In the genomic region with DNA sequence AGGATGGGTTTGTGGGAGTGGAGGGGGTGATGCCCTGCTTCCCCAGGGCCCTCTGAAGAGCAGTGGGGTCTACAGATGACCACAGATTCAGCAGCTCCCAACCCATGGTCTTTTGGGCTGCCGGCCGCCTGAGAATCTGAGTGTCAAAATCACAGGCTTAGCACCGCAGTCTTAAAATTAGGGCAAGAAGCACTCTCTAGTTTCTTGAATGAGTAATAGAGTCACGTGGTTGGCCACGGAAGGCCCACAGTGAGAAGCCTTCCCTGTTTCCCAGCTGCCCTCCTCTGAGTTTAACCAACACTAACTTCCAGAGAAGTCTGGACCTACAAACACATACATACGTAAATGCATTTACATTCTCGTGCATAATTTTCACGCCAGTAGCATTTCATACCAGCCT, we compare ENCODE assay signal across 22 cellular contexts. TPM values are rescaled to one million over a fixed set of nuclear protein-coding genes. Genes with fewer than 3 reads are reported as not detected.
DNase-seq lines count a peak whose midpoint lies in the region; FAIRE-seq and TF ChIP-seq lines count a peak whose summit lies in the region.
"Had no signal": no experiment of that assay in that cellular context is flagged by ENCODE, and none has a peak within 500 bp of the region (broad histone marks: within the 10 kb centered on the region; RNA-seq: fewer than 3 reads in every experiment).

No MANE protein-coding gene starts in this region.

- no peak overlapping the region for H3K4me2 ChIP-seq in astrocyte (ENCODE audit: low read length)

- H3K27me3 Mint-ChIP-seq in astrocyte (ENCODE audit: low read depth, unreplicated experiment) (no peaks in the 10 kb centered on the region), neural crest cell (ENCODE audit: low read depth) (peaks cover 2% of the 10 kb centered on the region)
- H3K27me3 Mint-ChIP-seq: activated B cell treated with CpG ODN at 0.5 μM for 24 hours; CD8-positive, alpha-beta memory T cell had no signal

- H3K27ac ChIP-seq in astrocyte (ENCODE audit: low read depth, low read length): no peak overlapping the region
- H3K27ac ChIP-seq: esophagus muscularis mucosa, parathyroid adenoma, stomach, upper lobe of left lung had no signal

- H3K36me3 ChIP-seq in astrocyte (ENCODE audit: insufficient read depth, low read length): peaks cover 13% of the 10 kb centered on the region

- H3K27me3 ChIP-seq in astrocyte (ENCODE audit: insufficient read depth, low read length): no peaks in the 10 kb centered on the region
- H3K27me3 ChIP-seq: esophagus muscularis mucosa, stomach, upper lobe of left lung had no signal

- H3K9ac ChIP-seq in astrocyte (ENCODE audit: low read length): no peak overlapping the region
- H3K9ac ChIP-seq: parathyroid adenoma had no signal

- H3K4me1 Mint-ChIP-seq in astrocyte (ENCODE audit: low read depth, unreplicated experiment) (peaks cover 6% of the 10 kb centered on the region), neural crest cell (peaks cover 30% of the 10 kb centered on the region)

- H3K4me3 Mint-ChIP-seq in astrocyte (ENCODE audit: unreplicated experiment) (no peak overlapping the region), neural crest cell (peak overlapping the region; percentile 59)
- H3K4me3 Mint-ChIP-seq: activated B cell treated with CpG ODN at 0.5 μM for 24 hours had no signal

- H3K27ac Mint-ChIP-seq in astrocyte (ENCODE audit: unreplicated experiment) (peak overlapping the region; percentile 47), neural crest cell (ENCODE audit: unreplicated experiment) (no peak overlapping the region)
- H3K27ac Mint-ChIP-seq: activated B cell treated with CpG ODN at 0.5 μM for 24 hours, nephron had no signal

- no peak overlapping the region for H2AFZ ChIP-seq in astrocyte (ENCODE audit: low read depth, low read length)
- H2AFZ ChIP-seq: parathyroid adenoma had no signal

- H3K9me3 ChIP-seq in astrocyte (ENCODE audit: insufficient read depth, low read depth, low read length): no peaks in the 10 kb centered on the region
- H3K9me3 ChIP-seq: esophagus muscularis mucosa, stomach, upper lobe of left lung had no signal

- H3K79me2 ChIP-seq in astrocyte (ENCODE audit: insufficient read depth, low read length): peaks cover 57% of the 10 kb centered on the region

- no peak for TF ChIP-seq CTCF in astrocyte (IDR thresholded peaks at IDR 0.05; ENCODE audit: insufficient read depth, low read depth, low read length)
- no peak for TF ChIP-seq CTCF in neural crest cell (conservative IDR thresholded peaks at IDR 0.05)

- DNase-seq in GM03348 (ENCODE audit: low spot score) (peak; percentile 38), LHCN-M2 (ENCODE audit: low read depth) (peak; percentile 20), astrocyte (ENCODE audit: low read depth) (no peak), neural crest cell (ENCODE audit: low read depth, low spot score) (no peak), CD1c-positive myeloid dendritic cell (ENCODE audit: extremely low spot score) (no peak), LoVo (ENCODE audit: low spot score) (no peak), NCI-H1930 (lab: John Stamatoyannopoulos, UW) (no peak)
- DNase-seq in stimulated activated CD4-positive, alpha-beta T cell treated with anti-CD3 and anti-CD28 coated beads, Interleukin-2, amount 100 ng/mL, for 24 hours: no peak
- DNase-seq: activated B cell treated with CpG ODN at 0.5 μM for 24 hours; activated gamma-delta T cell; CD8-positive, alpha-beta memory T cell; effector CD4-positive, alpha-beta T cell; islet precursor cell; Kasumi-1; midbrain; NCI-H446; stomach; SW 1271 had no signal

- no peak overlapping the region for H3K4me3 ChIP-seq in astrocyte (ENCODE audit: insufficient read depth, low read depth, low read length)
- H3K4me3 ChIP-seq: esophagus muscularis mucosa, stomach, upper lobe of left lung had no signal

- H3K9me3 Mint-ChIP-seq in astrocyte (ENCODE audit: unreplicated experiment) (no peaks in the 10 kb centered on the region), neural crest cell (no peaks in the 10 kb centered on the region)
- H3K9me3 Mint-ChIP-seq: activated B cell treated with CpG ODN at 0.5 μM for 24 hours; CD8-positive, alpha-beta memory T cell; nephron had no signal

- peaks cover 18% of the 10 kb centered on the region for H3K4me1 ChIP-seq in astrocyte (ENCODE audit: insufficient read depth, low read length)

- no peak for FAIRE-seq in astrocyte (lab: Jason Lieb, UNC)

- H3K36me3 Mint-ChIP-seq in astrocyte (ENCODE audit: low read depth, unreplicated experiment) (peaks cover 13% of the 10 kb centered on the region), neural crest cell (ENCODE audit: low read depth) (peaks cover 11% of the 10 kb centered on the region)

- peaks cover 78% of the 10 kb centered on the region for H4K20me1 ChIP-seq in astrocyte (ENCODE audit: insufficient read depth, low read length)

RNA-seq across cellular contexts. Expression of a gene that starts 5.2 kb away (rescaled TPM):
- total RNA-seq in LHCN-M2 (2014; rRNA removed) (342 and 345 TPM in 2 replicates), astrocyte (215 and 235 TPM in 2 replicates), neural crest cell (454 and 470 TPM in 2 replicates)
- 229 TPM for polyA plus RNA-seq in LHCN-M2 (2012)

RNA-seq across cellular contexts. Expression of a gene that starts 7.1 kb away (rescaled TPM):
- total RNA-seq in LHCN-M2 (2014; rRNA removed) (1.2 TPM in 2 replicates), astrocyte (0.65 and 1.6 TPM in 2 replicates), neural crest cell (11.8 TPM in 2 replicates)
- 0.21 TPM for polyA plus RNA-seq in LHCN-M2 (2012)

RNA-seq across cellular contexts. Expression of a gene that starts 8.6 kb away (rescaled TPM):
- 0.90 and 2.5 TPM in 2 replicates for total RNA-seq in LHCN-M2 (2014; rRNA removed)
- 2.3 TPM for polyA plus RNA-seq in LHCN-M2 (2012)
- total RNA-seq in astrocyte: 33.3 and 33.6 TPM in 2 replicates
- total RNA-seq in neural crest cell: 87.7 and 96.1 TPM in 2 replicates
- polyA plus RNA-seq: CD8-positive, alpha-beta memory T cell had no signal

RNA-seq across cellular contexts. Expression of a gene that starts 16.5 kb away (rescaled TPM):
- 25.6 and 25.7 TPM in 2 replicates for total RNA-seq in LHCN-M2 (2014; rRNA removed)
- 49.4 TPM for polyA plus RNA-seq in LHCN-M2 (2012)
- 26.6 and 31.5 TPM in 2 replicates for total RNA-seq in astrocyte
- 92.4 and 99.5 TPM in 2 replicates for total RNA-seq in neural crest cell

RNA-seq across cellular contexts. Expression of a gene that starts 16.6 kb away (rescaled TPM):
- 55.0 and 62.7 TPM in 2 replicates for total RNA-seq in LHCN-M2 (2014; rRNA removed)
- polyA plus RNA-seq in LHCN-M2 (2012): 81.7 TPM
- 63.0 and 68.1 TPM in 2 replicates for total RNA-seq in astrocyte
- total RNA-seq in neural crest cell: 70.0 and 76.0 TPM in 2 replicates

Comparison
In these comparisons a context has a peak if more than half of its experiments do, and no peak if none do; other contexts are left out.
1. DNase-seq: peak in GM03348 (single experiment) and LHCN-M2 (single experiment); none in astrocyte (single experiment), neural crest cell (single experiment), CD1c-positive myeloid dendritic cell (single experiment), stimulated activated CD4-positive, alpha-beta T cell treated with anti-CD3 and anti-CD28 coated beads, Interleukin-2, amount 100 ng/mL, for 24 hours (0 of 2), LoVo (single experiment) and NCI-H1930 (0 of 2).